2 cellular contexts compared by ENCODE assay signal in the genomic region with DNA sequence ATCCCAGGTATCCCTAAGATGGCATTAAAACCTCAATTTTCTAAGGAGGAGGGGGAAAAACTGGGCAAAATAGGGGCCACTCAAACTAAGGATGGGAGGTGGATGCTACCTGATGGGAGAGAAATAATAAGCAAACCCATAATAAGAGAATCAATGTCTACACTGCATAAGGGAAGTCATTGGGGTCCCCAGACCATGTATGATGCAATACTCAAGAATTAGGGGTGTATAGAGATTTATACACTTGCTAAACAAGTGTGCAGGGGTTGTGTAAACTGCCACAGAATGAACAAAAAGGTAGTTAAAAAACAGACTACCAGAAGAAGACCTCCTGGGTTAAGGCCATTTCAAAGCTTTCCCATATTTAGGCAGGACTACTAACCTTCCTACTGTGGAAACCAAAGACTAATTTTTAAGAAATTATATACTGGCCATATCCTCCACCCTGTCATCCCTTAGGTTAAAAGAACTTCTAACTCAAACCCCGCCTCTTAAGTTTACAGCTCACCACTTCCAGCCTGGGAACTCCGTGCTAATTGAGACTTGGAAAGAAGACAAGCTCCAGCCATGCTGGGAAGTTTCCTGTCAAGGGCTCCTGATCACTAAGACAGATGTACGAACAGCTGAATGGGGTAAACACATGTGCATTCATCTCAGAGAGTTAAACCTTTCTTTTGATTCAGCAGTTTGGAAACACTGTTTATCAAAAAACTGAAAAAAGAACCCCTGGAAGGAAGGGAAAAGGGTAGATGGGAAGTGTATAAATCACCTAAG.
TF ChIP-seq lines count a peak whose summit lies in the region.

No MANE protein-coding gene starts in this region.

TF ChIP-seq in GM23338, 12 proteins besides CTCF, POLR2A, EP300 and RAD21 (continued from another document):
- TF ChIP-seq, protein P1, sequence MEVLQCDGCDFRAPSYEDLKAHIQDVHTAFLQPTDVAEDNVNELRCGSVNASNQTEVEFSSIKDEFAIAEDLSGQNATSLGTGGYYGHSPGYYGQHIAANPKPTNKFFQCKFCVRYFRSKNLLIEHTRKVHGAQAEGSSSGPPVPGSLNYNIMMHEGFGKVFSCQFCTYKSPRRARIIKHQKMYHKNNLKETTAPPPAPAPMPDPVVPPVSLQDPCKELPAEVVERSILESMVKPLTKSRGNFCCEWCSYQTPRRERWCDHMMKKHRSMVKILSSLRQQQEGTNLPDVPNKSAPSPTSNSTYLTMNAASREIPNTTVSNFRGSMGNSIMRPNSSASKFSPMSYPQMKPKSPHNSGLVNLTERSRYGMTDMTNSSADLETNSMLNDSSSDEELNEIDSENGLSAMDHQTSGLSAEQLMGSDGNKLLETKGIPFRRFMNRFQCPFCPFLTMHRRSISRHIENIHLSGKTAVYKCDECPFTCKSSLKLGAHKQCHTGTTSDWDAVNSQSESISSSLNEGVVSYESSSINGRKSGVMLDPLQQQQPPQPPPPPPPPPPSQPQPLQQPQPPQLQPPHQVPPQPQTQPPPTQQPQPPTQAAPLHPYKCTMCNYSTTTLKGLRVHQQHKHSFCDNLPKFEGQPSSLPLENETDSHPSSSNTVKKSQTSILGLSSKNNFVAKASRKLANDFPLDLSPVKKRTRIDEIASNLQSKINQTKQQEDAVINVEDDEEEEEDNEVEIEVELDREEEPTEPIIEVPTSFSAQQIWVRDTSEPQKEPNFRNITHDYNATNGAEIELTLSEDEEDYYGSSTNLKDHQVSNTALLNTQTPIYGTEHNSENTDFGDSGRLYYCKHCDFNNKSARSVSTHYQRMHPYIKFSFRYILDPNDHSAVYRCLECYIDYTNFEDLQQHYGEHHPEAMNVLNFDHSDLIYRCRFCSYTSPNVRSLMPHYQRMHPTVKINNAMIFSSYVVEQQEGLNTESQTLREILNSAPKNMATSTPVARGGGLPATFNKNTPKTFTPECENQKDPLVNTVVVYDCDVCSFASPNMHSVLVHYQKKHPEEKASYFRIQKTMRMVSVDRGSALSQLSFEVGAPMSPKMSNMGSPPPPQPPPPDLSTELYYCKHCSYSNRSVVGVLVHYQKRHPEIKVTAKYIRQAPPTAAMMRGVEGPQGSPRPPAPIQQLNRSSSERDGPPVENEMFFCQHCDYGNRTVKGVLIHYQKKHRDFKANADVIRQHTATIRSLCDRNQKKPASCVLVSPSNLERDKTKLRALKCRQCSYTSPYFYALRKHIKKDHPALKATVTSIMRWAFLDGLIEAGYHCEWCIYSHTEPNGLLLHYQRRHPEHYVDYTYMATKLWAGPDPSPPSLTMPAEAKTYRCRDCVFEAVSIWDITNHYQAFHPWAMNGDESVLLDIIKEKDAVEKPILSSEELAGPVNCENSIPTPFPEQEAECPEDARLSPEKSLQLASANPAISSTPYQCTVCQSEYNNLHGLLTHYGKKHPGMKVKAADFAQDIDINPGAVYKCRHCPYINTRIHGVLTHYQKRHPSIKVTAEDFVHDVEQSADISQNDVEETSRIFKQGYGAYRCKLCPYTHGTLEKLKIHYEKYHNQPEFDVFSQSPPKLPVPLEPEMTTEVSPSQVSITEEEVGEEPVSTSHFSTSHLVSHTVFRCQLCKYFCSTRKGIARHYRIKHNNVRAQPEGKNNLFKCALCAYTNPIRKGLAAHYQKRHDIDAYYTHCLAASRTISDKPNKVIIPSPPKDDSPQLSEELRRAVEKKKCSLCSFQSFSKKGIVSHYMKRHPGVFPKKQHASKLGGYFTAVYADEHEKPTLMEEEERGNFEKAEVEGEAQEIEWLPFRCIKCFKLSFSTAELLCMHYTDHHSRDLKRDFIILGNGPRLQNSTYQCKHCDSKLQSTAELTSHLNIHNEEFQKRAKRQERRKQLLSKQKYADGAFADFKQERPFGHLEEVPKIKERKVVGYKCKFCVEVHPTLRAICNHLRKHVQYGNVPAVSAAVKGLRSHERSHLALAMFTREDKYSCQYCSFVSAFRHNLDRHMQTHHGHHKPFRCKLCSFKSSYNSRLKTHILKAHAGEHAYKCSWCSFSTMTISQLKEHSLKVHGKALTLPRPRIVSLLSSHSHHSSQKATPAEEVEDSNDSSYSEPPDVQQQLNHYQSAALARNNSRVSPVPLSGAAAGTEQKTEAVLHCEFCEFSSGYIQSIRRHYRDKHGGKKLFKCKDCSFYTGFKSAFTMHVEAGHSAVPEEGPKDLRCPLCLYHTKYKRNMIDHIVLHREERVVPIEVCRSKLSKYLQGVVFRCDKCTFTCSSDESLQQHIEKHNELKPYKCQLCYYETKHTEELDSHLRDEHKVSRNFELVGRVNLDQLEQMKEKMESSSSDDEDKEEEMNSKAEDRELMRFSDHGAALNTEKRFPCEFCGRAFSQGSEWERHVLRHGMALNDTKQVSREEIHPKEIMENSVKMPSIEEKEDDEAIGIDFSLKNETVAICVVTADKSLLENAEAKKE (CRISPR knock-in tag; IDR thresholded peaks at IDR 0.05): no peak
- TF ChIP-seq ZNF331 (CRISPR knock-in tag; IDR thresholded peaks at IDR 0.05; ENCODE audit: low read depth) (no peak), POLR2AphosphoS5 (IDR thresholded peaks at IDR 0.05; ENCODE audit: low read depth) (no peak), STAT1 (IDR thresholded peaks at IDR 0.05; ENCODE audit: unreplicated experiment) (no peak), EZH2 (IDR thresholded peaks at IDR 0.05; ENCODE audit: low read depth, unreplicated experiment) (no peak), CREB1 (CRISPR knock-in tag; IDR thresholded peaks at IDR 0.05; ENCODE audit: low read depth) (no peak), EZH2phosphoT487 (IDR thresholded peaks at IDR 0.05; ENCODE audit: unreplicated experiment) (no peak), ZNF114 (CRISPR knock-in tag; IDR thresholded peaks at IDR 0.05) (no peak), NANOG (IDR thresholded peaks at IDR 0.05; ENCODE audit: borderline replicate concordance) (no peak)
- TF ChIP-seq, protein P2, sequence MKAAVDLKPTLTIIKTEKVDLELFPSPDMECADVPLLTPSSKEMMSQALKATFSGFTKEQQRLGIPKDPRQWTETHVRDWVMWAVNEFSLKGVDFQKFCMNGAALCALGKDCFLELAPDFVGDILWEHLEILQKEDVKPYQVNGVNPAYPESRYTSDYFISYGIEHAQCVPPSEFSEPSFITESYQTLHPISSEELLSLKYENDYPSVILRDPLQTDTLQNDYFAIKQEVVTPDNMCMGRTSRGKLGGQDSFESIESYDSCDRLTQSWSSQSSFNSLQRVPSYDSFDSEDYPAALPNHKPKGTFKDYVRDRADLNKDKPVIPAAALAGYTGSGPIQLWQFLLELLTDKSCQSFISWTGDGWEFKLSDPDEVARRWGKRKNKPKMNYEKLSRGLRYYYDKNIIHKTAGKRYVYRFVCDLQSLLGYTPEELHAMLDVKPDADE (IDR thresholded peaks at IDR 0.05): no peak
TF ChIP-seq in GM23338: peak in this region for 0.

TF ChIP-seq in SK-N-SH treated with all-trans-retinoic acid at 6 μM for 48 hours, 23 proteins besides CTCF, POLR2A, EP300 and RAD21 (continued from another document):
- TF ChIP-seq, protein P3, sequence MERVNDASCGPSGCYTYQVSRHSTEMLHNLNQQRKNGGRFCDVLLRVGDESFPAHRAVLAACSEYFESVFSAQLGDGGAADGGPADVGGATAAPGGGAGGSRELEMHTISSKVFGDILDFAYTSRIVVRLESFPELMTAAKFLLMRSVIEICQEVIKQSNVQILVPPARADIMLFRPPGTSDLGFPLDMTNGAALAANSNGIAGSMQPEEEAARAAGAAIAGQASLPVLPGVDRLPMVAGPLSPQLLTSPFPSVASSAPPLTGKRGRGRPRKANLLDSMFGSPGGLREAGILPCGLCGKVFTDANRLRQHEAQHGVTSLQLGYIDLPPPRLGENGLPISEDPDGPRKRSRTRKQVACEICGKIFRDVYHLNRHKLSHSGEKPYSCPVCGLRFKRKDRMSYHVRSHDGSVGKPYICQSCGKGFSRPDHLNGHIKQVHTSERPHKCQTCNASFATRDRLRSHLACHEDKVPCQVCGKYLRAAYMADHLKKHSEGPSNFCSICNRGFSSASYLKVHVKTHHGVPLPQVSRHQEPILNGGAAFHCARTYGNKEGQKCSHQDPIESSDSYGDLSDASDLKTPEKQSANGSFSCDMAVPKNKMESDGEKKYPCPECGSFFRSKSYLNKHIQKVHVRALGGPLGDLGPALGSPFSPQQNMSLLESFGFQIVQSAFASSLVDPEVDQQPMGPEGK (CRISPR knock-in tag; IDR thresholded peaks at IDR 0.05; ENCODE audit: borderline replicate concordance): no peak
TF ChIP-seq in SK-N-SH treated with all-trans-retinoic acid at 6 μM for 48 hours: peak in this region for 0.
